8 cellular contexts compared by ENCODE assay signal in genomic region chr20:17570347-17571152, GRCh38. TPM values are rescaled to one million over a fixed set of nuclear protein-coding genes. Genes with fewer than 3 reads are reported as not detected.
DNase-seq lines count a peak whose midpoint lies in the region; TF ChIP-seq lines count a peak whose summit lies in the region.

No MANE protein-coding gene starts in this region.

- intact Hi-C loops in spleen (cut with DNase I; ENCODE audit: low total_unique reads), result no loop called here

- no peak for TF ChIP-seq CTCF in choroid plexus epithelial cell (conservative IDR thresholded peaks at IDR 0.05; ENCODE audit: low read depth, low read length)
- TF ChIP-seq CTCF in kidney epithelial cell (IDR thresholded peaks at IDR 0.05; ENCODE audit: insufficient read depth, low read length, poor library complexity, severe bottlenecking), result no peak
- TF ChIP-seq CTCF in spleen (IDR thresholded peaks at IDR 0.05 in 8 of 11, conservative IDR thresholded peaks at IDR 0.05 in 3 of 11), result no peak

- no peaks in the 10 kb centered on the region for H3K9me2 ChIP-seq in GM23248 (ENCODE audit: insufficient read depth)

- peak overlapping the region; percentile 98 for H3K4me2 ChIP-seq in GM23248 (ENCODE audit: unreplicated experiment)

- DNase-seq in NCI-H345 (lab: John Stamatoyannopoulos, UW), result peak; percentile 56
- DNase-seq in NCI-H345 treated with DMSO at 0.1 percent for 48 hours (lab: John Stamatoyannopoulos, UW; ENCODE audit: unreplicated experiment), result no peak
- DNase-seq in GM23248, result peak; percentile 73
- peak; percentile 89 for DNase-seq in SW480 (ENCODE audit: low spot score)
- DNase-seq in choroid plexus epithelial cell (ENCODE audit: low read depth), result peak; percentile 52
- DNase-seq in kidney epithelial cell (ENCODE audit: low read depth), result no peak
- DNase-seq in spleen, result no peak

- peaks cover 56% of the 10 kb centered on the region for H3K79me2 ChIP-seq in GM23248 (ENCODE audit: insufficient read depth)

- H3K27ac ChIP-seq in GM23248, result peak overlapping the region; percentile 93
- peak overlapping the region; percentile 64 for H3K27ac ChIP-seq in KOPT-K1 (ENCODE audit: low read depth, low read length, poor library complexity, severe bottlenecking)
- peak overlapping the region; percentile 64 to 97 (median 94) for H3K27ac ChIP-seq in spleen

- H3K36me3 ChIP-seq in GM23248 (ENCODE audit: low read depth) (no peaks in the 10 kb centered on the region), KOPT-K1 (ENCODE audit: insufficient read depth, low read length) (no peaks in the 10 kb centered on the region), kidney epithelial cell (ENCODE audit: control insufficient read depth, insufficient read depth, low read length) (no peaks in the 10 kb centered on the region), spleen (no peaks in the 10 kb centered on the region)

- H4K20me1 ChIP-seq in GM23248 (ENCODE audit: insufficient read depth), result peaks cover 21% of the 10 kb centered on the region; the same call in 1 of the 2 replicates

- peaks cover 20% of the 10 kb centered on the region; the same call in 1 of the 2 replicates for H3F3A ChIP-seq in GM23248 (ENCODE audit: insufficient read depth)

- H3K27me3 ChIP-seq in GM23248 (replicated peaks; ENCODE audit: insufficient read depth) (no peaks in the 10 kb centered on the region), kidney epithelial cell (ENCODE audit: control insufficient read depth, insufficient read depth, low read length) (no peaks in the 10 kb centered on the region), spleen (replicated peaks in 1 of 7) (peaks cover 0 to 15% (median 0%) of the 10 kb centered on the region in 7 donors)

- in situ Hi-C loops in GM23248 (cut with MboI), result no loop called here

- peaks cover 25% of the 10 kb centered on the region for H3K4me1 ChIP-seq in GM23248 (ENCODE audit: insufficient read depth)
- H3K4me1 ChIP-seq in spleen, result peaks cover 8 to 59% (median 28%) of the 10 kb centered on the region in 6 donors

- H3K4me3 ChIP-seq in GM23248 (peak overlapping the region; percentile 95), choroid plexus epithelial cell (ENCODE audit: low read depth, low read length) (peak overlapping the region; percentile 90), kidney epithelial cell (ENCODE audit: low read depth, low read length) (peak overlapping the region; percentile 98), spleen (peak overlapping the region; percentile 86 to 100 (median 97))

- peak overlapping the region; percentile 98 for H3K9ac ChIP-seq in GM23248

- 2 to 4% methylated on average over 27 to 43 of the region's 43 CpGs for WGBS in GM23248 (ENCODE audit: low coverage in 1 of 2, low lambda C conversion rate in 2 of 2, missing lambda C conversion rate in 2 of 2), 2 experiments
- 1 to 5% (median 2%) methylated on average over 13 to 43 of the region's 43 CpGs for WGBS in spleen, 5 donors

- TF ChIP-seq POLR2A in spleen (IDR thresholded peaks at IDR 0.05), result peak in 1 of 3 donors; percentile 71

- H3K9me3 ChIP-seq in GM23248 (ENCODE audit: low read depth) (no peaks in the 10 kb centered on the region), KOPT-K1 (ENCODE audit: insufficient read depth, low read length, poor library complexity, severe bottlenecking) (no peaks in the 10 kb centered on the region), spleen (peaks cover 0 to 7% (median 0%) of the 10 kb centered on the region in 8 donors)

- H2AFZ ChIP-seq in GM23248, result peak overlapping the region; percentile 35

RNA-seq across cellular contexts. Expression of gene DSTN, which starts 0.7 kb away (rescaled TPM):
- 338 and 360 TPM in 2 replicates for total RNA-seq in GM23248 (2014; rRNA removed; shearing (Covaris generic))
- polyA plus RNA-seq in GM23248 (2016; fragmentation: Nextera tagmentation; extraction: Ambion mirVana) (610 and 613 TPM in 2 replicates), spleen (100 to 1,000 TPM in 2 of 3 donors, 10 to 100 TPM in 1; 65.8 to 157 (median 107) TPM)
- total RNA-seq in kidney epithelial cell (254 and 255 TPM in 2 replicates), spleen (100 to 1,000 TPM in 3 of 7 donors, 10 to 100 TPM in 4; 62.0 to 122 (median 93.6) TPM)

RNA-seq across cellular contexts. Expression of gene BFSP1, which starts 39.4 kb away (rescaled TPM):
- total RNA-seq in GM23248 (2014; rRNA removed; shearing (Covaris generic)), result 0.25 and 0.32 TPM in 2 replicates
- polyA plus RNA-seq in GM23248 (2016; fragmentation: Nextera tagmentation; extraction: Ambion mirVana) (0.25 and 0.28 TPM in 2 replicates), spleen (under 1 TPM; 0.35 to 0.48 (median 0.38) TPM)
- total RNA-seq in kidney epithelial cell (2.1 and 4.5 TPM in 2 replicates), spleen (under 1 TPM; 0.13 to 0.86 (median 0.44) TPM)

Comparison
In these comparisons a context has a peak if more than half of its experiments do, and no peak if none do; other contexts are left out.
1. DNase-seq: peak in NCI-H345 (single experiment), GM23248 (single experiment), SW480 (single experiment) and choroid plexus epithelial cell (single experiment); none in NCI-H345 treated with DMSO at 0.1 percent for 48 hours (single experiment), kidney epithelial cell (single experiment) and spleen (single experiment).
2. Peak in every context shown above with its lines, with median percentiles within 50 percentile points of each other: H3K27ac ChIP-seq and H3K4me3 ChIP-seq.